Comparison of ENCODE assay signal across 34 cellular contexts in the genomic region with DNA sequence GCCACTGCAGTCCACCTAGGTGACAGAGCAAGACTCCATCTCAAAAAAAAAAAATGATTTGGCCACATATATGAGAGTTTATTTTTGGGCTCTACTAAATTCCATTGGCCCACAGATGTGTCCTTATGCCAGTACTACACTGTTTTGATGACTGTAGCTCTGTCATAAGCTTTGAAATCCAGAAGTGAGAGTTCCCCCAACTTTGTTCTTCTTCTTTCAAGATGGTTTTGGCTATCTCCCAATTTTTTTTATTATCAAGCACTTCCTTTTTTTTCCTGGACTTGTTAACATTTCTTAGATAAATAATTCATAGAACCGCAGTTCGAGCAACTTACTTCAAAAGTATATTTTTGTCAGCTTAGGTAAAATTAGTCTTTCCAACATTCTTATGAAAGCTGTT.
"Had no signal": no experiment of that assay in that cellular context is flagged by ENCODE, and none has a peak within 500 bp of the region (broad histone marks: within the 10 kb centered on the region; RNA-seq: fewer than 3 reads in every experiment).

No MANE protein-coding gene starts in this region.

- H3K4me2 ChIP-seq: neural progenitor cell, smooth muscle cell had no signal

- H3K27me3 ChIP-seq: adrenal gland, body of pancreas, esophagus squamous epithelium, heart right ventricle, neural progenitor cell, uterus had no signal

- FAIRE-seq: colon, endometrium had no signal

- DNase-seq: activated CD4-positive, alpha-beta T cell treated with anti-CD3 and anti-CD28 coated beads for 48 hours; activated CD4-positive, alpha-beta T cell treated with anti-CD3 and anti-CD28 coated beads, Interleukin-2, amount 50 U/mL, for 48 hours; activated CD8-positive, alpha-beta memory T cell treated with anti-CD3 and anti-CD28 coated beads for 24 hours; activated effector memory CD4-positive, alpha-beta T cell treated with Interleukin-2 at 50 U/mL for 16 hours; activated naive CD4-positive, alpha-beta T cell treated with anti-CD3 and anti-CD28 coated beads for 36 hours; activated naive CD8-positive, alpha-beta T cell treated with anti-CD3 and anti-CD28 coated beads for 36 hours; adrenal gland; aorta; body of pancreas; effector CD8-positive, alpha-beta T cell; esophagus squamous epithelium; foreskin melanocyte; heart right ventricle; lower lobe of right lung; mesendoderm; natural killer cell; occipital lobe; psoas muscle; stimulated activated CD4-positive, alpha-beta T cell treated with anti-CD3 and anti-CD28 coated beads, Interleukin-1b, Interleukin-23, amount 100 ng/mL, for 48 hours; stimulated activated CD4-positive, alpha-beta T cell treated with anti-CD3 and anti-CD28 coated beads, Interleukin-4, amount 100 ng/mL, for 4 hours; stimulated activated CD8-positive, alpha-beta memory T cell treated with anti-CD3 and anti-CD28 coated beads, Interleukin-4, amount 100 ng/mL, for 48 hours; stimulated activated naive CD8-positive, alpha-beta T cell treated with anti-CD3 and anti-CD28 coated beads, Interleukin-15, amount 100 ng/mL, for 72 hours; substantia nigra; uterus had no signal

- H2AFZ ChIP-seq: neural progenitor cell, parathyroid adenoma had no signal

- H3K9ac ChIP-seq: neural progenitor cell, parathyroid adenoma had no signal

- ATAC-seq: activated CD4-positive, CD25-positive, alpha-beta regulatory T cell treated with anti-CD3 and anti-CD28 coated beads, Interleukin-2, amount 50 U/mL, for 24 hours; body of pancreas; heart right ventricle; left lobe of liver; natural killer cell; psoas muscle; stimulated activated memory B cell treated with anti-CD40 and anti-IgM and Interleukin-4, amounts not matched to agents 10 μg/mL and 1 μg/mL and 100 μg/mL, for 72 hours; stimulated activated naive CD8-positive, alpha-beta T cell treated with anti-CD3 and anti-CD28 coated beads, Interleukin-15, amount 100 ng/mL, for 72 hours had no signal

- H3K79me2 ChIP-seq: parathyroid adenoma had no signal

- H3K4me3 ChIP-seq: adrenal gland, body of pancreas, esophagus squamous epithelium, heart right ventricle, lower lobe of right lung, neural progenitor cell, psoas muscle, smooth muscle cell, uterus had no signal

- H3K36me3 ChIP-seq: adrenal gland, esophagus squamous epithelium, heart right ventricle, lower lobe of right lung, neural progenitor cell, uterus had no signal

- H3K27ac ChIP-seq: adrenal gland, body of pancreas, epithelial cell of prostate, esophagus squamous epithelium, heart right ventricle, lower lobe of right lung, neural progenitor cell, parathyroid adenoma, psoas muscle, uterus, VCaP had no signal

- H3K4me1 ChIP-seq: adrenal gland, body of pancreas, esophagus squamous epithelium, heart right ventricle, lower lobe of right lung, neural progenitor cell, parathyroid adenoma, psoas muscle, uterus had no signal

- H3K9me3 ChIP-seq: adrenal gland, body of pancreas, lower lobe of right lung, psoas muscle, uterus had no signal
